In genomic region chr5:7043797-7044196, GRCh38 we compare ENCODE assay signal across 33 cellular contexts.
"Had no signal": no experiment of that assay in that cellular context is flagged by ENCODE, and none has a peak within 500 bp of the region (broad histone marks: within the 10 kb centered on the region; RNA-seq: fewer than 3 reads in every experiment).

No MANE protein-coding gene starts in this region.

- H3K4me1 ChIP-seq: adrenal gland, ascending aorta, breast epithelium had no signal

- ATAC-seq: activated naive CD4-positive, alpha-beta T cell treated with anti-CD3 and anti-CD28 coated beads, Interleukin-2, amount 50 U/mL, for 72 hours; activated naive CD8-positive, alpha-beta T cell treated with anti-CD3 and anti-CD28 coated beads, Interleukin-2, amount 50 U/mL, for 24 hours; activated T-cell treated with anti-CD3 and anti-CD28 coated beads, Interleukin-2, amount 50 U/mL, for 4 hours; activated T-cell treated with anti-CD3 and anti-CD28 coated beads, Interleukin-2, amount 50 U/mL, for 72 hours; activated T-helper 17 cell treated with anti-CD3 and anti-CD28 coated beads, Interleukin-2, amount 50 U/mL, for 72 hours; body of pancreas had no signal

- FAIRE-seq: astrocyte, bronchial epithelial cell had no signal

- H3K9me3 ChIP-seq: adrenal gland, ascending aorta, body of pancreas, breast epithelium had no signal

- DNase-seq: activated effector memory CD4-positive, alpha-beta T cell treated with anti-CD3 and anti-CD28 coated beads, Interleukin-2, amount 50 U/mL, for 16 hours; activated effector memory CD4-positive, alpha-beta T cell treated with Interleukin-2 at 50 U/mL for 16 hours; activated gamma-delta T cell; activated gamma-delta T cell treated with Interleukin-2 at 50 U/mL for 16 hours; activated naive CD4-positive, alpha-beta T cell; activated naive CD4-positive, alpha-beta T cell treated with anti-CD3 and anti-CD28 coated beads for 36 hours; activated naive CD4-positive, alpha-beta T cell treated with anti-CD3 and anti-CD28 coated beads, Interleukin-2, amount 10 ng/mL, durations not matched to agents 7 days and 5 days; activated naive CD4-positive, alpha-beta T cell treated with anti-CD3 and anti-CD28 coated beads, Interleukin-2, amount 50 U/mL, for 16 hours; activated naive CD4-positive, alpha-beta T cell treated with Interleukin-2 at 50 U/mL for 16 hours; activated naive CD8-positive, alpha-beta T cell treated with anti-CD3 and anti-CD28 coated beads for 36 hours; activated naive CD8-positive, alpha-beta T cell treated with anti-CD3 and anti-CD28 coated beads, Interleukin-2, amount 10 ng/mL, durations not matched to agents 7 days and 5 days; activated naive CD8-positive, alpha-beta T cell treated with anti-CD3 and anti-CD28 coated beads, Interleukin-2, amount 50 U/mL, for 24 hours; activated T-cell treated with anti-CD3 and anti-CD28 coated beads, Interleukin-2, amount 50 U/mL, for 24 hours; activated T-cell treated with anti-CD3 and anti-CD28 coated beads, Interleukin-2, amount 50 U/mL, for 4 hours; activated T-cell treated with anti-CD3 and anti-CD28 coated beads, Interleukin-2, amount 50 U/mL, for 48 hours; activated T-cell treated with anti-CD3 and anti-CD28 coated beads, Interleukin-2, amount 50 U/mL, for 72 hours; adrenal gland; amniotic stem cell; amygdala; anterior cingulate cortex; aorta; body of pancreas; brain microvascular endothelial cell; caudate nucleus; central memory CD4-positive, alpha-beta T cell; cerebellar nuclear complex had no signal

- H3K27me3 ChIP-seq: adrenal gland, ascending aorta, body of pancreas, brain microvascular endothelial cell, breast epithelium, cardiac muscle cell had no signal

- H3K36me3 ChIP-seq: adrenal gland, ascending aorta, brain microvascular endothelial cell, breast epithelium, cardiac muscle cell had no signal

- H3K4me3 ChIP-seq: adrenal gland, ascending aorta, body of pancreas, breast epithelium, cardiac muscle cell had no signal

- H3K27ac ChIP-seq: adrenal gland, ascending aorta, body of pancreas, brain microvascular endothelial cell, breast epithelium, cardiac muscle cell had no signal
